Comparison of ENCODE assay signal across 24 cellular contexts in the genomic region with DNA sequence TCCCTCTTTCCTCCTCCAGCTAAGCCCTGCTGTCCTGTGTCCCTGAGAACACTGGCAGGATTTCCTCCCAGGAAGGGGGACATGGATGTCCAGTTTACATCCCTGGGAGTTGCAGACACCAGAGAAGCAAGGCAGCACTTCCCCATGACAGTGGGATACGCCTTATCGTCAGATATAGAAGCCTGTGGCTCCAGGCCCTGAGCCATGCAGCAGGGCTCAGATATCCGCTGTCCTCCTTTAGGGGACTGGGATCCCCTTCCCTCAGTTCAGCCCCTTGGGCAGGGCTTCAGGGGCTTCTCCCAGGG. TPM values are rescaled to one million over a fixed set of nuclear protein-coding genes. Genes with fewer than 3 reads are reported as not detected.
DNase-seq lines count a peak whose midpoint lies in the region; ATAC-seq and TF ChIP-seq lines count a peak whose summit lies in the region.
"Had no signal": no experiment of that assay in that cellular context is flagged by ENCODE, and none has a peak within 500 bp of the region (broad histone marks: within the 10 kb centered on the region; RNA-seq: fewer than 3 reads in every experiment).

No MANE protein-coding gene starts in this region.

- H2BK12ac ChIP-seq in mesenchymal stem cell (ENCODE audit: low read length in 2 of 2): peak overlapping the region in 1 of 2 experiments; percentile 31

- H3K4ac ChIP-seq in mesenchymal stem cell (ENCODE audit: low read depth in 1 of 2, low read length in 2 of 2): no peak overlapping the region

- H3K27me3 ChIP-seq in dorsolateral prefrontal cortex (no peaks in the 10 kb centered on the region), mesenchymal stem cell (ENCODE audit: control insufficient read depth in 1 of 2, insufficient read depth in 1 of 2, low read length in 2 of 2) (no peaks in the 10 kb centered on the region)
- no peaks in the 10 kb centered on the region for H3K27me3 ChIP-seq in CD4-positive, alpha-beta T cell (ENCODE audit: control insufficient read depth, insufficient read depth, low read length)
- H3K27me3 ChIP-seq: BE2C had no signal

- H3K27me3 Mint-ChIP-seq in CD4-positive, alpha-beta T cell: no peaks in the 10 kb centered on the region
- peaks cover 58% of the 10 kb centered on the region for H3K27me3 Mint-ChIP-seq in T-helper 17 cell

- peak overlapping the region in 1 of 2 experiments; percentile 14 for H3K18ac ChIP-seq in mesenchymal stem cell (ENCODE audit: low read depth in 1 of 2, low read length in 2 of 2)

- no peak overlapping the region for H2BK5ac ChIP-seq in mesenchymal stem cell (ENCODE audit: low read depth, low read length, poor library complexity, severe bottlenecking)

- H3K9me3 ChIP-seq in mesenchymal stem cell (ENCODE audit: control insufficient read depth, low read length) (no peaks in the 10 kb centered on the region), T-helper 17 cell (ENCODE audit: control insufficient read depth, low read length, poor library complexity, severe bottlenecking) (no peaks in the 10 kb centered on the region)
- H3K9me3 ChIP-seq in CD4-positive, alpha-beta T cell (ENCODE audit: control insufficient read depth, low read length): no peaks in the 10 kb centered on the region
- H3K9me3 ChIP-seq: BE2C had no signal

- H3K27ac ChIP-seq in angular gyrus (ENCODE audit: low read depth, low read length): peak overlapping the region; percentile 73
- peak overlapping the region in 53 of 59 donors; percentile 2 to 99 (median 76) for H3K27ac ChIP-seq in dorsolateral prefrontal cortex
- no peak overlapping the region for H3K27ac ChIP-seq in mesenchymal stem cell (ENCODE audit: low read length, poor library complexity, severe bottlenecking)
- H3K27ac ChIP-seq in temporal lobe (ENCODE audit: low read depth, low read length): peak overlapping the region; percentile 41
- no peak overlapping the region for H3K27ac ChIP-seq in CD4-positive, alpha-beta T cell (ENCODE audit: low read depth, low read length)
- H3K27ac ChIP-seq: RWPE1 had no signal

- H3K4me3 ChIP-seq in dorsolateral prefrontal cortex (no peak overlapping the region), mesenchymal stem cell (ENCODE audit: insufficient read depth in 1 of 2, low read depth in 1 of 2, low read length in 2 of 2) (no peak overlapping the region)

- H2BK15ac ChIP-seq in mesenchymal stem cell (ENCODE audit: low read depth, poor library complexity, severe bottlenecking): peak overlapping the region; percentile 12

- no peak overlapping the region for H3K4me2 ChIP-seq in mesenchymal stem cell (ENCODE audit: low read length, poor library complexity, severe bottlenecking)

- no peak for TF ChIP-seq CTCF in dorsolateral prefrontal cortex (IDR thresholded peaks at IDR 0.05 in 54 of 56, conservative IDR thresholded peaks at IDR 0.05 in 2 of 56; ENCODE audit: low read depth in 1 of 56, partially characterized antibody in 56 of 56)
- TF ChIP-seq CTCF in CD4-positive, alpha-beta T cell (IDR thresholded peaks at IDR 0.05): no peak

- no peak overlapping the region for H3K23ac ChIP-seq in mesenchymal stem cell (ENCODE audit: low read length in 2 of 2)

- CTCF ChIA-PET in CD4-positive, alpha-beta T cell (lab: Charles Lee): no interaction called here

- H4K91ac ChIP-seq in mesenchymal stem cell (ENCODE audit: low read length): no peak overlapping the region

- H3K9ac ChIP-seq in mesenchymal stem cell (ENCODE audit: low read length): no peak overlapping the region

- intact Hi-C loops in dorsolateral prefrontal cortex (cut with DNase I): no loop called here
- intact Hi-C loops in CD4-positive, alpha-beta T cell (cut with DNase I, micrococcal nuclease): no loop called here

- peaks cover 0 to 5% of the 10 kb centered on the region in 2 experiments for H3K36me3 ChIP-seq in mesenchymal stem cell (ENCODE audit: control insufficient read depth in 1 of 2, insufficient read depth in 2 of 2, low read depth in 1 of 2, low read length in 2 of 2)
- H3K36me3 ChIP-seq: BE2C had no signal

- H3K9me3 Mint-ChIP-seq in CD4-positive, alpha-beta T cell: no peaks in the 10 kb centered on the region
- H3K9me3 Mint-ChIP-seq: CD8-positive, alpha-beta memory T cell had no signal

- no peak overlapping the region for H2AFZ ChIP-seq in mesenchymal stem cell (ENCODE audit: low read depth, low read length)

- no peak overlapping the region for H3K4me3 Mint-ChIP-seq in CD4-positive, alpha-beta T cell
- H3K4me3 Mint-ChIP-seq in T-helper 17 cell: no peak overlapping the region
- H3K4me3 Mint-ChIP-seq: CD8-positive, alpha-beta memory T cell had no signal

- no peaks in the 10 kb centered on the region for H3K4me1 Mint-ChIP-seq in CD4-positive, alpha-beta T cell (ENCODE audit: low read depth)
- peaks cover 2% of the 10 kb centered on the region for H3K4me1 Mint-ChIP-seq in T-helper 17 cell
- H3K4me1 Mint-ChIP-seq: CD8-positive, alpha-beta memory T cell had no signal

- 88% methylated on average over 3 of the region's 3 CpGs for WGBS in mesenchymal stem cell

- H4K8ac ChIP-seq in mesenchymal stem cell (ENCODE audit: low read length): peak overlapping the region; percentile 28

- H3K36me3 Mint-ChIP-seq in CD4-positive, alpha-beta T cell (ENCODE audit: low read depth): no peaks in the 10 kb centered on the region
- no peaks in the 10 kb centered on the region for H3K36me3 Mint-ChIP-seq in T-helper 17 cell (ENCODE audit: low read depth)
- H3K36me3 Mint-ChIP-seq: CD8-positive, alpha-beta memory T cell had no signal

- no peak overlapping the region for H2AK5ac ChIP-seq in mesenchymal stem cell (ENCODE audit: low read length, severe bottlenecking)

- H3K14ac ChIP-seq in mesenchymal stem cell (ENCODE audit: low read length in 2 of 2): no peak overlapping the region

- peaks cover 44% of the 10 kb centered on the region for H3K4me1 ChIP-seq in mesenchymal stem cell (ENCODE audit: control insufficient read depth, insufficient read depth, low read depth, low read length)

- POLR2A ChIA-PET in CD4-positive, alpha-beta T cell (lab: Charles Lee): no interaction called here

- no peak overlapping the region for H3K27ac Mint-ChIP-seq in CD4-positive, alpha-beta T cell
- H3K27ac Mint-ChIP-seq in T-helper 17 cell: no peak overlapping the region
- H3K27ac Mint-ChIP-seq: CD8-positive, alpha-beta memory T cell had no signal

- DNase-seq in dorsolateral prefrontal cortex (no peak), mesenchymal stem cell (no peak), SK-N-DZ (ENCODE audit: low spot score) (no peak), T-helper 17 cell (no peak)
- no peak for DNase-seq in CD4-positive, alpha-beta T cell
- DNase-seq: BE2C; Calu3; CD8-positive, alpha-beta memory T cell; DMS153; GOT3; KG1; NCI-H1092 treated with DMSO at 0.1 percent for 48 hours; NCI-H1436 treated with DMSO at 0.1 percent for 48 hours; NCI-H1930; NCI-H2227 treated with DMSO at 0.1 percent for 48 hours; NCI-H524; NCI-H774; NK-92 treated with Interleukin-12 subunit alpha and Interleukin-12 subunit beta, amount 100 ng/mL, for 24 hours; SIG-M5 had no signal

- H2BK120ac ChIP-seq in mesenchymal stem cell (ENCODE audit: low read depth, low read length): no peak overlapping the region

- peaks cover 33% of the 10 kb centered on the region for H3K79me1 ChIP-seq in mesenchymal stem cell (replicated peaks; ENCODE audit: low read length, poor library complexity, severe bottlenecking)

- ATAC-seq in CD4-positive, alpha-beta T cell (ENCODE audit: poor library complexity): no peak
- ATAC-seq in T-helper 17 cell: no peak
- ATAC-seq: HCT116 had no signal

RNA-seq across cellular contexts. Expression of a gene that starts 16.4 kb away (rescaled TPM):
- total RNA-seq in dorsolateral prefrontal cortex (100 to 1,000 TPM in 88 of 120 experiments, 10 to 100 TPM in 32; 75.5 to 144 (median 107) TPM), temporal lobe (28.0 TPM), T-helper 17 cell (not detected)
- polyA plus RNA-seq in mesenchymal stem cell (2013, experiment 1 of 2): 6.0 TPM
- polyA plus RNA-seq in mesenchymal stem cell (2013, experiment 2 of 2): 6.3 TPM
- not detected for total RNA-seq in CD4-positive, alpha-beta T cell
- polyA plus RNA-seq in SK-N-DZ (2014; cell fraction: cytosol; rRNA removed): not detected in 2 replicates
- not detected in 2 replicates for polyA plus RNA-seq in SK-N-DZ (2014; cell fraction: nucleus; rRNA removed)
- total RNA-seq: CD8-positive, alpha-beta memory T cell; G401 had no signal
- polyA plus RNA-seq: CD8-positive, alpha-beta memory T cell had no signal

Comparison
In these comparisons a context has a peak if more than half of its experiments do, and no peak if none do; other contexts are left out.
1. H3K27ac ChIP-seq: peak in angular gyrus (single experiment), dorsolateral prefrontal cortex (53 of 59) and temporal lobe (single experiment); none in mesenchymal stem cell (single experiment) and CD4-positive, alpha-beta T cell (single experiment).
2. RNA of a gene that starts 16.4 kb away (total RNA-seq): 75.5 to 144 TPM in dorsolateral prefrontal cortex and 28.0 TPM in temporal lobe (single experiment); not detected in T-helper 17 cell and not detected in CD4-positive, alpha-beta T cell; every median in the first group is over 10 times any median in the second.